17 cellular contexts compared by ENCODE assay signal in genomic region chr1:119321661-119322419, GRCh38. TPM values are rescaled to one million over a fixed set of nuclear protein-coding genes. Genes with fewer than 3 reads are reported as not detected.
DNase-seq lines count a peak whose midpoint lies in the region; FAIRE-seq and TF ChIP-seq lines count a peak whose summit lies in the region.
"Had no signal": no experiment of that assay in that cellular context is flagged by ENCODE, and none has a peak within 500 bp of the region (broad histone marks: within the 10 kb centered on the region; RNA-seq: fewer than 3 reads in every experiment).

No MANE protein-coding gene starts in this region.

- intact Hi-C loops in lower leg skin (cut with DNase I; ENCODE audit: low total_unique reads), result no loop called here

- H3K23ac ChIP-seq in mesendoderm (ENCODE audit: low read length), result no peak overlapping the region

- no peak overlapping the region for H4K5ac ChIP-seq in mesendoderm (ENCODE audit: low read length)

- no peak for TF ChIP-seq CTCF in lower leg skin (IDR thresholded peaks at IDR 0.05)

- H3K4me1 ChIP-seq in mesendoderm (ENCODE audit: control insufficient read depth, low read depth, low read length), result peaks cover 14% of the 10 kb centered on the region
- no peaks in the 10 kb centered on the region for H3K4me1 ChIP-seq in small intestine (ENCODE audit: control insufficient read depth in 2 of 2, insufficient read depth in 1 of 2, low read depth in 1 of 2, low read length in 1 of 2)
- H3K4me1 ChIP-seq: BE2C, Caco-2 had no signal

- H2AK5ac ChIP-seq in mesendoderm (ENCODE audit: low read length), result no peak overlapping the region

- no peaks in the 10 kb centered on the region for H3K79me2 ChIP-seq in mesendoderm (ENCODE audit: control insufficient read depth, insufficient read depth, low read length)

- H3K4ac ChIP-seq in mesendoderm (ENCODE audit: low read depth, low read length), result no peak overlapping the region

- H3K27me3 ChIP-seq in mesendoderm (ENCODE audit: insufficient read depth, low read length, poor library complexity) (no peaks in the 10 kb centered on the region), small intestine (ENCODE audit: control insufficient read depth in 2 of 2, insufficient read depth in 2 of 2, low read length in 2 of 2) (no peaks in the 10 kb centered on the region)
- H3K27me3 ChIP-seq: BE2C had no signal

- no peak overlapping the region for H3K4me3 ChIP-seq in mesendoderm (ENCODE audit: low read length)
- H3K4me3 ChIP-seq in small intestine (ENCODE audit: low read depth in 1 of 2, low read length in 2 of 2), result no peak overlapping the region
- no peak overlapping the region for H3K4me3 ChIP-seq in lower leg skin (ENCODE audit: low read depth, poor library complexity, severe bottlenecking)
- H3K4me3 ChIP-seq: GM23338 had no signal

- H4K8ac ChIP-seq in mesendoderm (ENCODE audit: low read depth, low read length), result no peak overlapping the region

- WGBS in mesendoderm (ENCODE audit: extremely low coverage, insufficient coverage, low lambda C conversion rate), result no CpG with 5 or more reads among the region's 5 CpGs
- 50 to 62% (median 51%) methylated on average over 5 of the region's 5 CpGs for whole genome bisulfite sequencing in small intestine, 3 donors
- 69 to 72% methylated on average over 5 of the region's 5 CpGs for WGBS in lower leg skin, 2 donors

- FAIRE-seq in small intestine (lab: Jason Lieb, UNC), result no peak
- FAIRE-seq: A204.1, GM12891 had no signal

- TF ChIP-seq POLR2A in lower leg skin (IDR thresholded peaks at IDR 0.05), result no peak

- H3K56ac ChIP-seq in mesendoderm (ENCODE audit: low read length), result no peak overlapping the region

- H3K4me2 ChIP-seq in mesendoderm (ENCODE audit: low read length), result no peak overlapping the region
- H3K4me2 ChIP-seq: GM23338 had no signal

- no peak overlapping the region for H2BK15ac ChIP-seq in mesendoderm (replicated peaks; ENCODE audit: low read depth)

- no peaks in the 10 kb centered on the region for H3K79me1 ChIP-seq in mesendoderm (ENCODE audit: low read length)

- no peak overlapping the region for H2BK5ac ChIP-seq in mesendoderm (ENCODE audit: low read length)

- H3K27ac ChIP-seq in mesendoderm (ENCODE audit: low read depth, low read length) (no peak overlapping the region), small intestine (ENCODE audit: low read depth in 1 of 2, low read length in 1 of 2) (no peak overlapping the region), caudate nucleus (ENCODE audit: low read depth, low read length) (no peak overlapping the region)
- H3K27ac ChIP-seq: C4-2B had no signal

- no peaks in the 10 kb centered on the region for H3K9me3 ChIP-seq in small intestine (ENCODE audit: control insufficient read depth, low read depth)
- H3K9me3 ChIP-seq: BE2C, Caco-2 had no signal

- DNase-seq in DMS 273 (lab: John Stamatoyannopoulos, UW; ENCODE audit: unreplicated experiment), result peak; percentile 77
- peak; percentile 67 for DNase-seq in NCI-H446 treated with DMSO at 0.1 percent for 48 hours (lab: John Stamatoyannopoulos, UW)
- DNase-seq in mesendoderm, result no peak
- DNase-seq in small intestine, result peak; percentile 36
- DNase-seq in caudate nucleus (lab: John Stamatoyannopoulos, UW), result no peak
- DNase-seq in lower leg skin (ENCODE audit: low spot score in 2 of 2), result no peak
- no peak for DNase-seq in COLO668 (lab: John Stamatoyannopoulos, UW; ENCODE audit: unreplicated experiment)
- DNase-seq: BE2C; Caco-2; CD4-positive, alpha-beta memory T cell; H7; KBM-7 had no signal

- peak overlapping the region; percentile 23 for H2BK120ac ChIP-seq in mesendoderm (ENCODE audit: low read depth, low read length)

- peak overlapping the region; percentile 77 for H3K18ac ChIP-seq in mesendoderm (ENCODE audit: low read length)

- H3K36me3 ChIP-seq in mesendoderm (ENCODE audit: control insufficient read depth, insufficient read depth, low read length) (no peaks in the 10 kb centered on the region), small intestine (ENCODE audit: control insufficient read depth in 2 of 2, insufficient read depth in 2 of 2, low read length in 2 of 2) (no peaks in the 10 kb centered on the region)
- H3K36me3 ChIP-seq: BE2C had no signal

- H3K9ac ChIP-seq in mesendoderm (ENCODE audit: low read length), result no peak overlapping the region

RNA-seq across cellular contexts. Expression of gene HAO2, which starts 46.7 kb away (rescaled TPM):
- polyA plus RNA-seq in mesendoderm (2013, experiment 1 of 2), result 0.11 TPM
- 0.03 TPM for polyA plus RNA-seq in mesendoderm (2013, experiment 2 of 2)
- under 1 TPM in 1 of 3 donors, not detected in 2; 0.04 TPM for polyA plus RNA-seq in small intestine
- total RNA-seq in lower leg skin, result 1 to 10 TPM in 3 of 4 donors, under 1 TPM in 1; 0.30 to 7.0 (median 2.7) TPM
- total RNA-seq: CD4-positive, alpha-beta memory T cell; Daoy; GM23338 had no signal
- polyA plus RNA-seq: CD4-positive, alpha-beta memory T cell; GM23338 had no signal

Comparison
In these comparisons a context has a peak if more than half of its experiments do, and no peak if none do; other contexts are left out.
1. DNase-seq: peak in DMS 273 (single experiment), NCI-H446 treated with DMSO at 0.1 percent for 48 hours (single experiment) and small intestine (single experiment); none in mesendoderm (single experiment), caudate nucleus (0 of 61), lower leg skin (0 of 2) and COLO668 (single experiment).